ENCODE assay signal across 11 cellular contexts in genomic region chr18:54284535-54284934, GRCh38. TPM values are rescaled to one million over a fixed set of nuclear protein-coding genes. Genes with fewer than 3 reads are reported as not detected.
DNase-seq lines count a peak whose midpoint lies in the region; ATAC-seq, FAIRE-seq and TF ChIP-seq lines count a peak whose summit lies in the region.
"Had no signal": no experiment of that assay in that cellular context is flagged by ENCODE, and none has a peak within 500 bp of the region (broad histone marks: within the 10 kb centered on the region; RNA-seq: fewer than 3 reads in every experiment).

No MANE protein-coding gene starts in this region.

- H3K36me3 Mint-ChIP-seq in activated naive CD4-positive, alpha-beta T cell treated with anti-CD3 and anti-CD28 coated beads, Interleukin-2, amount 50 U/mL, for 72 hours = peaks cover 24 to 47% of the 10 kb centered on the region in 2 donors

- H3K9me3 ChIP-seq in pancreas = no peaks in the 10 kb centered on the region

- no peak overlapping the region for H3K4me3 ChIP-seq in pancreas
- H3K4me3 ChIP-seq: heart left ventricle had no signal

- peaks cover 0 to 40% (median 23%) of the 10 kb centered on the region in 3 donors for H3K36me3 ChIP-seq in pancreas

- no peaks in the 10 kb centered on the region for H3K27me3 ChIP-seq in pancreas
- H3K27me3 ChIP-seq: heart left ventricle had no signal

- H3K27ac ChIP-seq in pancreas = no peak overlapping the region

- TF ChIP-seq CTCF in pancreas (IDR thresholded peaks at IDR 0.05) = no peak

- ATAC-seq in GM18519 (IDR thresholded peaks at IDR 0.05; ENCODE audit: low FRiP score, unreplicated experiment) (peak; percentile 24), GM21360 (IDR thresholded peaks at IDR 0.05; ENCODE audit: unreplicated experiment) (peak; percentile 11), HG03064 (IDR thresholded peaks at IDR 0.05; ENCODE audit: low read depth, unreplicated experiment) (peak; percentile 46), pancreas (no peak), Right ventricle myocardium inferior (no peak)
- peak; percentile 40 to 73 for ATAC-seq in activated naive CD4-positive, alpha-beta T cell treated with anti-CD3 and anti-CD28 coated beads, Interleukin-2, amount 50 U/mL, for 72 hours

- FAIRE-seq in pancreas (lab: Jason Lieb, UNC) = no peak
- FAIRE-seq: colon had no signal

- DNase-seq in activated naive CD4-positive, alpha-beta T cell treated with anti-CD3 and anti-CD28 coated beads, Interleukin-2, amount 50 U/mL, for 72 hours (ENCODE audit: low spot score in 2 of 2) = no peak
- DNase-seq in pancreas = no peak
- DNase-seq in Right ventricle myocardium inferior (ENCODE audit: missing footprints) = no peak
- no peak for DNase-seq in NCI-H1092 (lab: John Stamatoyannopoulos, UW)
- no peak for DNase-seq in D341Med (ENCODE audit: low spot score)

- peaks cover 0 to 13% of the 10 kb centered on the region in 2 donors for H3K9me3 Mint-ChIP-seq in activated naive CD4-positive, alpha-beta T cell treated with anti-CD3 and anti-CD28 coated beads, Interleukin-2, amount 50 U/mL, for 72 hours

- peaks cover 0 to 2% (median under 1%) of the 10 kb centered on the region in 3 donors for H3K4me1 ChIP-seq in pancreas

- intact Hi-C loops in pancreas (cut with DNase I) = no loop called here
- intact Hi-C loops in Right ventricle myocardium inferior (cut with DNase I) = no loop called here

- peak overlapping the region; percentile 47 to 85 for H3K27ac Mint-ChIP-seq in activated naive CD4-positive, alpha-beta T cell treated with anti-CD3 and anti-CD28 coated beads, Interleukin-2, amount 50 U/mL, for 72 hours
- H3K27ac Mint-ChIP-seq: nephron had no signal

- 90 to 95% methylated on average over 3 of the region's 3 CpGs for WGBS in pancreas, 2 donors

RNA-seq across cellular contexts. Expression of gene POLI, which starts 15.2 kb away (rescaled TPM):
- total RNA-seq in activated naive CD4-positive, alpha-beta T cell treated with anti-CD3 and anti-CD28 coated beads, Interleukin-2, amount 50 U/mL, for 72 hours = 10 to 100 TPM; 13.2 to 23.7 TPM
- total RNA-seq in pancreas = 10 to 100 TPM; 11.8 to 24.7 (median 19.3) TPM
- 10 to 100 TPM; 17.8 to 27.3 TPM for polyA plus RNA-seq in pancreas
- 21.0 TPM for total RNA-seq in Right ventricle myocardium inferior

Comparison
In these comparisons a context has a peak if more than half of its experiments do, and no peak if none do; other contexts are left out.
1. ATAC-seq: peak in GM18519 (single experiment), GM21360 (single experiment), HG03064 (single experiment) and activated naive CD4-positive, alpha-beta T cell treated with anti-CD3 and anti-CD28 coated beads, Interleukin-2, amount 50 U/mL, for 72 hours (2 of 2); none in pancreas (0 of 4) and Right ventricle myocardium inferior (single experiment).